10 cellular contexts compared by ENCODE assay signal in the genomic region with DNA sequence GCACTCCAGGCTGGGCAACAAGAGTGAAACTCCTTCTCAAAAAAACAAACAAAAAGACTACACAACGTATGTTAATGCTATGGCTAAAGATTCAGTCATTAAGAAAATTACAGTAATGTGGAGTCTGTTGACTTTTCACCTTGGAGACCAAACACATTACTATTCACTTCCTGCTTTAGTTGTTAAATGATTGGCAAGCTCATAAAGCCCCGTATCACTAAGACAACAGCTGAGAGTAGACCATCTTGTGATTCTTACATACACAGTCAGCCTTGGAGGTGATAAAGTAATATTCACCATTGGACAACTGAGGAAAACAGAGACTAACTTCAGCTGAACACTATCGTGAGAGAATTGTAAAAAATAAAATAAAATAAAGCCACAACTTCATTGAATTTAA.
A peak's percentile ranks its signal among the peaks of the same experiment; 100 is the strongest.
DNase-seq lines count a peak whose midpoint lies in the region; ATAC-seq and TF ChIP-seq lines count a peak whose summit lies in the region.
"Had no signal": no experiment of that assay in that cellular context is flagged by ENCODE, and none has a peak within 500 bp of the region (broad histone marks: within the 10 kb centered on the region; RNA-seq: fewer than 3 reads in every experiment).

No MANE protein-coding gene starts in this region.

- H3K36me3 ChIP-seq in MG63: no peaks in the 10 kb centered on the region
- no peaks in the 10 kb centered on the region for H3K36me3 ChIP-seq in transverse colon

- H3K4me1 Mint-ChIP-seq in T-helper 17 cell (no peaks in the 10 kb centered on the region), memory B cell (no peaks in the 10 kb centered on the region)

- H3K27me3 ChIP-seq in MG63 (no peaks in the 10 kb centered on the region), transverse colon (no peaks in the 10 kb centered on the region)

- H3K27me3 Mint-ChIP-seq in T-helper 17 cell (peaks cover 44% of the 10 kb centered on the region), memory B cell (peaks cover 3% of the 10 kb centered on the region)

- DNase-seq in LHCN-M2 (ENCODE audit: low read depth): peak; percentile 45
- no peak for DNase-seq in T-helper 17 cell
- DNase-seq in memory B cell (ENCODE audit: low spot score in 2 of 2): no peak
- no peak for DNase-seq in MG63
- DNase-seq in NCI-H187 (lab: John Stamatoyannopoulos, UW): no peak
- no peak for DNase-seq in transverse colon
- DNase-seq: MM.1S had no signal

- H3K4me3 Mint-ChIP-seq in T-helper 17 cell (no peak overlapping the region), memory B cell (no peak overlapping the region)

- H3K4me1 ChIP-seq in transverse colon: peaks cover 0 to 8% (median 0%) of the 10 kb centered on the region in 4 donors

- in situ Hi-C loops in transverse colon (cut with MboI; ENCODE audit: low pct_ligation_motif_present in 1 of 4, low pct_unique_long_range_greater_than_20kb in 1 of 4, low sequenced_read_pairs in 3 of 4): no loop called here

- peak; percentile 49 for ATAC-seq in GM18519 (IDR thresholded peaks at IDR 0.05; ENCODE audit: low FRiP score, unreplicated experiment)
- ATAC-seq in T-helper 17 cell: peak; percentile 25
- peak; percentile 52 for ATAC-seq in memory B cell (ENCODE audit: low read depth)
- no peak for ATAC-seq in esophagus mucosa
- ATAC-seq: SK-N-SH treated with all-trans-retinoic acid at 6 μM for 48 hours had no signal

- H3K9me3 ChIP-seq in T-helper 17 cell (ENCODE audit: control insufficient read depth, low read length, poor library complexity, severe bottlenecking) (no peaks in the 10 kb centered on the region), MG63 (no peaks in the 10 kb centered on the region), transverse colon (no peaks in the 10 kb centered on the region)

- peaks cover 2% of the 10 kb centered on the region for H3K9me3 Mint-ChIP-seq in memory B cell

- 20% methylated on average over 3 of the region's 3 CpGs for WGBS in transverse colon (ENCODE audit: low coverage in 1 of 2), 2 donors

- no peak overlapping the region for H3K27ac ChIP-seq in transverse colon

- H3K4me3 ChIP-seq in MG63 (no peak overlapping the region), transverse colon (no peak overlapping the region)

- H3K27ac Mint-ChIP-seq in T-helper 17 cell (no peak overlapping the region), memory B cell (no peak overlapping the region)

- no peak for TF ChIP-seq CTCF in transverse colon (IDR thresholded peaks at IDR 0.05)

- no peak for TF ChIP-seq POLR2A in transverse colon (IDR thresholded peaks at IDR 0.05)

- no peaks in the 10 kb centered on the region for H3K36me3 Mint-ChIP-seq in T-helper 17 cell (ENCODE audit: low read depth)
- no peaks in the 10 kb centered on the region for H3K36me3 Mint-ChIP-seq in memory B cell

- intact Hi-C loops in transverse colon (cut with DNase I; ENCODE audit: low total_unique reads): no loop called here

- TF ChIP-seq EP300 in transverse colon (IDR thresholded peaks at IDR 0.05; ENCODE audit: low read depth): no peak
